In genomic region chr2:164692114-164692513, GRCh38 we compare ENCODE assay signal across 20 cellular contexts.
A peak's percentile ranks its signal among the peaks of the same experiment; 100 is the strongest.
DNase-seq lines count a peak whose midpoint lies in the region; ATAC-seq, FAIRE-seq and TF ChIP-seq lines count a peak whose summit lies in the region.
"Had no signal": no experiment of that assay in that cellular context is flagged by ENCODE, and none has a peak within 500 bp of the region (broad histone marks: within the 10 kb centered on the region; RNA-seq: fewer than 3 reads in every experiment).

No MANE protein-coding gene starts in this region.

- H3K4me3 Mint-ChIP-seq in astrocyte (ENCODE audit: unreplicated experiment), result no peak overlapping the region
- no peak overlapping the region for H3K4me3 Mint-ChIP-seq in mesothelial cell of epicardium
- no peak overlapping the region for H3K4me3 Mint-ChIP-seq in activated CD8-positive, alpha-beta T cell treated with anti-CD3 and anti-CD28 coated beads, Interleukin-2, amount 10 ng/mL, durations not matched to agents 7 days and 5 days

- no peak overlapping the region for H3K27ac ChIP-seq in A549
- H3K27ac ChIP-seq in astrocyte (ENCODE audit: low read depth, low read length), result no peak overlapping the region
- H3K27ac ChIP-seq in esophagus muscularis mucosa (replicated peaks in 1 of 4), result peak overlapping the region in 1 of 4 donors; percentile 8

- intact Hi-C loops in esophagus muscularis mucosa (cut with DNase I), result no loop called here

- ATAC-seq in A549 (no peak), GM19397 (IDR thresholded peaks at IDR 0.05; ENCODE audit: unreplicated experiment) (no peak)
- no peak for ATAC-seq in activated CD8-positive, alpha-beta T cell treated with anti-CD3 and anti-CD28 coated beads, Interleukin-2, amount 10 ng/mL, durations not matched to agents 7 days and 5 days
- ATAC-seq: K562 had no signal

- H3K4me3 ChIP-seq in A549, result no peak overlapping the region
- no peak overlapping the region for H3K4me3 ChIP-seq in astrocyte (ENCODE audit: insufficient read depth, low read depth, low read length)
- no peak overlapping the region for H3K4me3 ChIP-seq in esophagus muscularis mucosa
- H3K4me3 ChIP-seq: K562 had no signal

- no peak for TF ChIP-seq CTCF in A549 (IDR thresholded peaks at IDR 0.05)
- no peak for TF ChIP-seq CTCF in astrocyte (IDR thresholded peaks at IDR 0.05; ENCODE audit: insufficient read depth, low read depth, low read length)
- no peak for TF ChIP-seq CTCF in mesothelial cell of epicardium (IDR thresholded peaks at IDR 0.05; ENCODE audit: unreplicated experiment)
- TF ChIP-seq CTCF in esophagus muscularis mucosa (IDR thresholded peaks at IDR 0.05), result no peak

- no peaks in the 10 kb centered on the region for H3K9me3 Mint-ChIP-seq in astrocyte (ENCODE audit: unreplicated experiment)
- H3K9me3 Mint-ChIP-seq in mesothelial cell of epicardium, result no peaks in the 10 kb centered on the region
- no peaks in the 10 kb centered on the region for H3K9me3 Mint-ChIP-seq in activated CD8-positive, alpha-beta T cell treated with anti-CD3 and anti-CD28 coated beads, Interleukin-2, amount 10 ng/mL, durations not matched to agents 7 days and 5 days (ENCODE audit: insufficient read depth)

- no peaks in the 10 kb centered on the region for H4K20me1 ChIP-seq in astrocyte (ENCODE audit: insufficient read depth, low read length)

- peak overlapping the region; percentile 87; the same call in 2 of the 3 replicates for H3K4me2 ChIP-seq in A549
- no peak overlapping the region for H3K4me2 ChIP-seq in astrocyte (ENCODE audit: low read length)

- peak overlapping the region; percentile 14 for H3K27ac Mint-ChIP-seq in astrocyte (ENCODE audit: unreplicated experiment)
- peak overlapping the region; percentile 45 for H3K27ac Mint-ChIP-seq in mesothelial cell of epicardium
- H3K27ac Mint-ChIP-seq in activated CD8-positive, alpha-beta T cell treated with anti-CD3 and anti-CD28 coated beads, Interleukin-2, amount 10 ng/mL, durations not matched to agents 7 days and 5 days, result no peak overlapping the region

- DNase-seq in A549 (ENCODE audit: low read depth in 1 of 2, low spot score in 1 of 2) (no peak), EL (peak; percentile 39), astrocyte (ENCODE audit: low read depth) (peak; percentile 30), mesothelial cell of epicardium (ENCODE audit: low spot score in 2 of 2, unreplicated experiment in 2 of 2) (no peak), NCI-H446 treated with DMSO at 0.1 percent for 48 hours (lab: John Stamatoyannopoulos, UW) (no peak), esophagus muscularis mucosa (ENCODE audit: extremely low spot score) (no peak)
- no peak for DNase-seq in activated CD8-positive, alpha-beta T cell treated with anti-CD3 and anti-CD28 coated beads, Interleukin-2, amount 10 ng/mL, durations not matched to agents 7 days and 5 days
- DNase-seq: 8988T, C1 segment of cervical spinal cord, DMS79, GDM1, NCI-H1105, NCI-H2081 treated with DMSO at 0.1 percent for 48 hours, NCI-H510A, NCI-H82, OCI-M1, SHP77 had no signal

- TF ChIP-seq EP300 in A549 (IDR thresholded peaks at IDR 0.05), result no peak
- TF ChIP-seq EP300 in esophagus muscularis mucosa (IDR thresholded peaks at IDR 0.05), result no peak

- H2AFZ ChIP-seq in astrocyte (ENCODE audit: low read depth, low read length), result no peak overlapping the region

- TF ChIP-seq POLR2A in A549 (IDR thresholded peaks at IDR 0.05; ENCODE audit: low read length) (no peak), esophagus muscularis mucosa (IDR thresholded peaks at IDR 0.05; ENCODE audit: low read depth) (no peak)

- H3K27me3 Mint-ChIP-seq in astrocyte (ENCODE audit: low read depth, unreplicated experiment), result no peaks in the 10 kb centered on the region
- H3K27me3 Mint-ChIP-seq in mesothelial cell of epicardium (ENCODE audit: low read depth), result no peaks in the 10 kb centered on the region
- no peaks in the 10 kb centered on the region for H3K27me3 Mint-ChIP-seq in activated CD8-positive, alpha-beta T cell treated with anti-CD3 and anti-CD28 coated beads, Interleukin-2, amount 10 ng/mL, durations not matched to agents 7 days and 5 days (ENCODE audit: low read depth)

- H3K9me3 ChIP-seq in A549, result no peaks in the 10 kb centered on the region
- H3K9me3 ChIP-seq in astrocyte (ENCODE audit: insufficient read depth, low read depth, low read length), result no peaks in the 10 kb centered on the region
- no peaks in the 10 kb centered on the region for H3K9me3 ChIP-seq in esophagus muscularis mucosa

- H3K4me1 ChIP-seq in A549 (peaks cover 51% of the 10 kb centered on the region), astrocyte (ENCODE audit: insufficient read depth, low read length) (no peaks in the 10 kb centered on the region), esophagus muscularis mucosa (peaks cover 0 to 63% (median 50%) of the 10 kb centered on the region in 4 donors)

- CTCF ChIA-PET in A549 (lab: Yijun Ruan, JAX), result interaction anchor here (0.7 to 1.8 kb wide), 4 partner anchors 16 to 132 kb away, joined by 3 to 7 read pairs (median 3); no protein-coding TSS in a partner anchor
- CTCF ChIA-PET in activated CD8-positive, alpha-beta T cell treated with anti-CD3 and anti-CD28 coated beads, Interleukin-2, amount 10 ng/mL, durations not matched to agents 7 days and 5 days (lab: Charles Lee), result no interaction called here

- FAIRE-seq in A549 (lab: Jason Lieb, UNC) (no peak), astrocyte (lab: Jason Lieb, UNC) (no peak)
- FAIRE-seq: H54, K562 had no signal

- WGBS in A549 (ENCODE audit: missing lambda C conversion rate), result 30% methylated on average over 3 of the region's 3 CpGs
- WGBS in esophagus muscularis mucosa, result 37% methylated on average over 3 of the region's 3 CpGs

- H3K79me2 ChIP-seq in astrocyte (ENCODE audit: insufficient read depth, low read length), result no peaks in the 10 kb centered on the region

- H3K9ac ChIP-seq in astrocyte (ENCODE audit: low read length), result no peak overlapping the region

- H3K4me1 Mint-ChIP-seq in astrocyte (ENCODE audit: low read depth, unreplicated experiment), result peaks cover 23% of the 10 kb centered on the region
- H3K4me1 Mint-ChIP-seq in mesothelial cell of epicardium, result peaks cover 52% of the 10 kb centered on the region
- H3K4me1 Mint-ChIP-seq in activated CD8-positive, alpha-beta T cell treated with anti-CD3 and anti-CD28 coated beads, Interleukin-2, amount 10 ng/mL, durations not matched to agents 7 days and 5 days (ENCODE audit: low read depth), result no peaks in the 10 kb centered on the region

- H3K27me3 ChIP-seq in astrocyte (ENCODE audit: insufficient read depth, low read length) (no peaks in the 10 kb centered on the region), esophagus muscularis mucosa (no peaks in the 10 kb centered on the region)

- POLR2A ChIA-PET in A549 (lab: Yijun Ruan, JAX), result no interaction called here
- POLR2A ChIA-PET in activated CD8-positive, alpha-beta T cell treated with anti-CD3 and anti-CD28 coated beads, Interleukin-2, amount 10 ng/mL, durations not matched to agents 7 days and 5 days (lab: Charles Lee), result no interaction called here

- H3K36me3 ChIP-seq in astrocyte (ENCODE audit: insufficient read depth, low read length), result no peaks in the 10 kb centered on the region
- H3K36me3 ChIP-seq in esophagus muscularis mucosa, result peaks cover 0 to 47% (median 6%) of the 10 kb centered on the region in 4 donors

- no peak for TF ChIP-seq RAD21 in A549 (conservative IDR thresholded peaks at IDR 0.05 in 1 of 2, IDR thresholded peaks at IDR 0.05 in 1 of 2)

- peaks cover 8% of the 10 kb centered on the region for H3K36me3 Mint-ChIP-seq in astrocyte (ENCODE audit: low read depth, unreplicated experiment)
- peaks cover 31% of the 10 kb centered on the region for H3K36me3 Mint-ChIP-seq in mesothelial cell of epicardium
- no peaks in the 10 kb centered on the region for H3K36me3 Mint-ChIP-seq in activated CD8-positive, alpha-beta T cell treated with anti-CD3 and anti-CD28 coated beads, Interleukin-2, amount 10 ng/mL, durations not matched to agents 7 days and 5 days (ENCODE audit: low read depth)

TF ChIP-seq in A549, 52 proteins besides CTCF, POLR2A, EP300 and RAD21 (continues in another document):
- TF ChIP-seq HOXB5 (CRISPR knock-in tag; IDR thresholded peaks at IDR 0.05) (no peak), MAX (IDR thresholded peaks at IDR 0.05) (no peak), JUNB (IDR thresholded peaks at IDR 0.05) (no peak), MAZ (IDR thresholded peaks at IDR 0.05; ENCODE audit: borderline replicate concordance, low read depth, low read length) (no peak), TFCP2L1 (CRISPR knock-in tag; IDR thresholded peaks at IDR 0.05) (no peak), EHF (CRISPR knock-in tag; IDR thresholded peaks at IDR 0.05) (no peak), REST (IDR thresholded peaks at IDR 0.05) (no peak), PHF8 (IDR thresholded peaks at IDR 0.05; ENCODE audit: borderline replicate concordance, low read depth) (no peak), GATA3 (IDR thresholded peaks at IDR 0.05; ENCODE audit: borderline replicate concordance) (no peak)

Comparison
In these comparisons a context has a peak if more than half of its experiments do, and no peak if none do; other contexts are left out.
1. DNase-seq: peak in EL (single experiment) and astrocyte (single experiment); none in A549 (0 of 2), mesothelial cell of epicardium (0 of 2), activated CD8-positive, alpha-beta T cell treated with anti-CD3 and anti-CD28 coated beads, Interleukin-2, amount 10 ng/mL, durations not matched to agents 7 days and 5 days (single experiment), NCI-H446 treated with DMSO at 0.1 percent for 48 hours (single experiment) and esophagus muscularis mucosa (single experiment).